Comparison of ENCODE assay signal across 7 cellular contexts in genomic region chrX:48890934-48891401, GRCh38. TPM values are rescaled to one million over a fixed set of nuclear protein-coding genes. Genes with fewer than 3 reads are reported as not detected.
A peak's percentile ranks its signal among the peaks of the same experiment; 100 is the strongest.
DNase-seq lines count a peak whose midpoint lies in the region; ATAC-seq and TF ChIP-seq lines count a peak whose summit lies in the region.

No MANE protein-coding gene starts in this region.

- H3K27me3 ChIP-seq in colonic mucosa, result no peaks in the 10 kb centered on the region
- H3K27me3 ChIP-seq in vagina, result no peaks in the 10 kb centered on the region

- TF ChIP-seq CTCF in colonic mucosa (IDR thresholded peaks at IDR 0.05) (no peak), mucosa of descending colon (IDR thresholded peaks at IDR 0.05) (no peak), vagina (IDR thresholded peaks at IDR 0.05) (no peak)

- peak overlapping the region; percentile 34 to 66 for H3K9ac ChIP-seq in colonic mucosa (ENCODE audit: low read depth in 2 of 2, low read length in 2 of 2)

- intact Hi-C loops in colonic mucosa (cut with DNase I), result no loop called here
- intact Hi-C loops in mucosa of descending colon (cut with DNase I, micrococcal nuclease), result no loop called here
- intact Hi-C loops in vagina (cut with DNase I), result no loop called here

- TF ChIP-seq POLR2A in vagina (IDR thresholded peaks at IDR 0.05), result no peak

- H3K9me3 ChIP-seq in colonic mucosa (no peaks in the 10 kb centered on the region), mucosa of descending colon (no peaks in the 10 kb centered on the region), vagina (no peaks in the 10 kb centered on the region)

- H3K4me1 ChIP-seq in colonic mucosa, result no peaks in the 10 kb centered on the region
- no peaks in the 10 kb centered on the region for H3K4me1 ChIP-seq in mucosa of descending colon (ENCODE audit: low read depth)
- H3K4me1 ChIP-seq in vagina, result peaks cover 5% of the 10 kb centered on the region

- peak overlapping the region; percentile 61 for H3K27ac ChIP-seq in colonic mucosa
- H3K27ac ChIP-seq in vagina, result peak overlapping the region; percentile 82

- peak; percentile 62 for DNase-seq in NCI-H2227 treated with DMSO at 0.1 percent for 48 hours (lab: John Stamatoyannopoulos, UW)
- DNase-seq in colonic mucosa, result no peak
- DNase-seq in mucosa of descending colon, result peak in 1 of 3 donors; percentile 21
- no peak for DNase-seq in vagina (ENCODE audit: extremely low spot score in 2 of 2)
- no peak for DNase-seq in AG08395 (ENCODE audit: low spot score)

- H3K36me3 ChIP-seq in colonic mucosa (no peaks in the 10 kb centered on the region), mucosa of descending colon (ENCODE audit: low read depth) (no peaks in the 10 kb centered on the region), vagina (no peaks in the 10 kb centered on the region)

- H3K4me3 ChIP-seq in colonic mucosa (peak overlapping the region; percentile 58), mucosa of descending colon (peak overlapping the region; percentile 24), vagina (peak overlapping the region; percentile 61 to 69)

- ATAC-seq in GM18502 (IDR thresholded peaks at IDR 0.05; ENCODE audit: poor library complexity, unreplicated experiment), result peak; percentile 52
- ATAC-seq in GM21786 (IDR thresholded peaks at IDR 0.05; ENCODE audit: unreplicated experiment), result peak; percentile 37
- ATAC-seq in mucosa of descending colon, result peak; percentile 59

RNA-seq across cellular contexts. Expression of gene TIMM17B, which starts 6.6 kb away (rescaled TPM):
- total RNA-seq in colonic mucosa (10 to 100 TPM; 48.8 to 91.0 TPM), mucosa of descending colon (10 to 100 TPM; 43.4 to 49.0 (median 46.0) TPM), vagina (43.5 TPM)

RNA-seq across cellular contexts. Expression of gene PQBP1, which starts 6.8 kb away (rescaled TPM):
- total RNA-seq in colonic mucosa, result 10 to 100 TPM; 68.1 to 76.3 TPM
- total RNA-seq in mucosa of descending colon, result 10 to 100 TPM; 55.5 to 88.8 (median 69.6) TPM
- 67.5 TPM for total RNA-seq in vagina

RNA-seq across cellular contexts. Expression of gene SLC35A2, which starts 20.5 kb away (rescaled TPM):
- 10 to 100 TPM; 57.8 to 83.1 TPM for total RNA-seq in colonic mucosa
- total RNA-seq in mucosa of descending colon, result 10 to 100 TPM; 26.4 to 62.1 (median 52.2) TPM
- 7.1 TPM for total RNA-seq in vagina

RNA-seq across cellular contexts. Expression of gene PIM2, which starts 27.9 kb away (rescaled TPM):
- 10 to 100 TPM; 14.3 to 18.8 TPM for total RNA-seq in colonic mucosa
- 10 to 100 TPM; 10.5 to 30.0 (median 20.5) TPM for total RNA-seq in mucosa of descending colon
- 11.5 TPM for total RNA-seq in vagina

RNA-seq across cellular contexts. Expression of gene PCSK1N, which starts 55.6 kb away (rescaled TPM):
- total RNA-seq in colonic mucosa (10 to 100 TPM in 1 of 2 donors, 1 to 10 TPM in 1; 6.0 to 10.1 TPM), mucosa of descending colon (10 to 100 TPM; 11.1 to 19.7 (median 13.8) TPM), vagina (15.0 TPM)
